In the genomic region with DNA sequence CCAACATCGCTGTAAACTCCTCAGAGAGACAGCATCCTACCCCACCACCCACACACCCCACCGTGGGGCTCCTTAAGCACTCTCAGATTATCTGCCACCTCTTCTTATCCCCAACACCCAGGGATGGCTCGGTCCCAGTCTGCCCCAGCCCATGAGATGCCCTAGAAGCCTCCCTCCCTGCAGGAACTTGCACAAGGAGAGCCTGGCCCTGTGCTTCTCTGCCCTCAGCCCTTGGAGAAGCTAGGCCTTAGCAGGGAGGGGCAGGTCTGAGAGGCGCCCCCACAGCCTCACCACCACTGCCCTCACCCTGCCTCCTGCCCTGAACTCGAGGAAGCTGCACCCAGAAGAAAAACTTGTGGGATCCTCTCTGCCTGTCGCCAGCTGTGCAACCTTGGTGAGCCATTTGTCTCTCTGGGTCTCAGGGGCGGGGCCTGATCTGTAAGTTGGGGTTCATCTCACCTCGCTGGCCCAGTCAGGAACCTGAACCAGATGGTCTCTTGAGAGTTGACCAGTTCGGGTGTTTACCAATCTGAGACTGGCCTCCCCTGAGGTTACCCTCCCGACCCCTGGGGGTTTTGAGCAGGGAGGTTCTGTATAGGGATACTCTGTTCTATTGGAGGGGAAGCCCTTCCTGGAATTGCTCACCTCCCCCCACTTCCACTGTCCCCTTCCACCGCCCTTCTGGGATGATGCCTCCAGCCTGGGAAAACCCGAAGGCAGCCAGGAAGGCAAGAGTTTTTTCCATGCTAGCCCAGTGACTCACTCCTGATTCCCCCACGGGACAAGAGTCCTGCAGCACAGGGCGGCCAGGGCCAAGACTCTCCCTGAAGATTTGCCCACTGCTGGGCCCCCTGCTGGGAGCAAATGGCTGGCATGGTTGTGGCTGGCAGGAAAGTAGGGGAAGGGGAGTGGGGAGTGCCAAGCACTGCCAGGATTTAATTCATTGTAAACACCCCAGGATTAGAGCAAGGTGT, we compare ENCODE assay signal across 8 cellular contexts. TPM values are rescaled to one million over a fixed set of nuclear protein-coding genes. Genes with fewer than 3 reads are reported as not detected.
DNase-seq lines count a peak whose midpoint lies in the region; TF ChIP-seq lines count a peak whose summit lies in the region.
"Had no signal": no experiment of that assay in that cellular context is flagged by ENCODE, and none has a peak within 500 bp of the region (broad histone marks: within the 10 kb centered on the region; RNA-seq: fewer than 3 reads in every experiment).

S100A3 (minus strand) TSS at position 537 of the 974 bp plus-strand sequence. CDS start 773 bp downstream, outside the sequence.

- TF ChIP-seq CTCF in HFF-Myc (IDR thresholded peaks at IDR 0.05; ENCODE audit: low read depth, low read length, missing control alignments) (peak; percentile 3), adrenal gland (IDR thresholded peaks at IDR 0.05) (peak in 3 of 6 experiments; percentile 7 to 12 (median 10)), suprapubic skin (IDR thresholded peaks at IDR 0.05) (peak in 1 of 2 donors; percentile 14)

- no peak for DNase-seq in HFF-Myc (ENCODE audit: extremely low read depth, low read depth)
- DNase-seq in adrenal gland, result peak; percentile 70 to 92 (median 80)
- DNase-seq in iris pigment epithelial cell (ENCODE audit: low read depth), result peak; percentile 75
- DNase-seq in suprapubic skin (ENCODE audit: low spot score in 2 of 2), result peak in 1 of 2 donors; percentile 92
- DNase-seq in NCI-H748 treated with DMSO at 0.1 percent for 48 hours (lab: John Stamatoyannopoulos, UW), result no peak
- DNase-seq in COLO668 (lab: John Stamatoyannopoulos, UW; ENCODE audit: unreplicated experiment), result no peak
- DNase-seq in OCI-M2 (lab: John Stamatoyannopoulos, UW; ENCODE audit: unreplicated experiment), result no peak

- WGBS in adrenal gland, 4 donors, result 61 to 78% (median 69%) methylated on average over 10 to 14 of the region's 14 CpGs
- 45% methylated on average over 13 of the region's 14 CpGs for WGBS in suprapubic skin

- TF ChIP-seq POLR2A in adrenal gland (IDR thresholded peaks at IDR 0.05) (no peak), suprapubic skin (IDR thresholded peaks at IDR 0.05) (no peak)

- intact Hi-C loops in adrenal gland (cut with DNase I), result no loop called here

- H3K9me3 ChIP-seq in adrenal gland (replicated peaks in 1 of 3) (no peaks in the 10 kb centered on the region), suprapubic skin (no peaks in the 10 kb centered on the region)
- H3K9me3 ChIP-seq: ovary had no signal

- H3K27me3 ChIP-seq in adrenal gland (no peaks in the 10 kb centered on the region), suprapubic skin (no peaks in the 10 kb centered on the region)
- H3K27me3 ChIP-seq: ovary had no signal

- H3K4me1 ChIP-seq in adrenal gland (replicated peaks in 1 of 2) (peaks cover 41 to 47% of the 10 kb centered on the region in 2 donors), suprapubic skin (peaks cover 96% of the 10 kb centered on the region)

- H3K27ac ChIP-seq in adrenal gland, result peak within 1 kb of the TSS in 3 of 5 donors; percentile 7 to 57 (median 51)
- peak within 1 kb of the TSS; percentile 91 for H3K27ac ChIP-seq in suprapubic skin
- H3K27ac ChIP-seq: ovary had no signal

- 0 out of 2 replicates have a peak within 1 kb of the TSS, but pooled peaks have one; percentile 2 for H3K4me3 ChIP-seq in HFF-Myc (replicated peaks; ENCODE audit: low read depth, low read length)
- H3K4me3 ChIP-seq in adrenal gland, result no peak within 1 kb of the TSS
- no peak within 1 kb of the TSS for H3K4me3 ChIP-seq in suprapubic skin
- H3K4me3 ChIP-seq: ovary had no signal

- H3K36me3 ChIP-seq in adrenal gland (replicated peaks in 1 of 2), result no peaks in the 10 kb centered on the region
- no peaks in the 10 kb centered on the region for H3K36me3 ChIP-seq in suprapubic skin
- H3K36me3 ChIP-seq: ovary had no signal

- no peak for TF ChIP-seq EP300 in suprapubic skin (IDR thresholded peaks at IDR 0.05)

RNA-seq across cellular contexts. Expression of gene S100A3, which starts in this region (rescaled TPM):
- total RNA-seq in adrenal gland, result 1 to 10 TPM in 2 of 8 donors, under 1 TPM in 3, not detected in 3; 0.28 to 2.9 (median 0.54) TPM
- 1 to 10 TPM in 2 of 3 donors, not detected in 1; 1.9 to 3.8 TPM for polyA plus RNA-seq in adrenal gland
- total RNA-seq in suprapubic skin, result 100 to 1,000 TPM in 1 of 4 donors, 10 to 100 TPM in 2, not detected in 1; 42.6 to 342 (median 88.0) TPM

Comparison
In these comparisons a context has a peak if more than half of its experiments do, and no peak if none do; other contexts are left out.
1. DNase-seq: peak in adrenal gland (7 of 7) and iris pigment epithelial cell (single experiment); none in HFF-Myc (single experiment), NCI-H748 treated with DMSO at 0.1 percent for 48 hours (single experiment), COLO668 (single experiment) and OCI-M2 (single experiment).